In genomic region chr6:100918152-100918551, GRCh38 we compare ENCODE assay signal across 28 cellular contexts.
"Had no signal": no experiment of that assay in that cellular context is flagged by ENCODE, and none has a peak within 500 bp of the region (broad histone marks: within the 10 kb centered on the region; RNA-seq: fewer than 3 reads in every experiment).

No MANE protein-coding gene starts in this region.

- H3K27ac ChIP-seq: ascending aorta, breast epithelium, cardiac muscle cell, colonic mucosa, heart left ventricle, WERI-Rb-1 had no signal

- H3K27ac Mint-ChIP-seq: activated B cell treated with CpG ODN at 0.5 μM for 24 hours; activated CD4-positive, alpha-beta memory T cell treated with anti-CD3 and anti-CD28 coated beads, Interleukin-2, amount 10 ng/mL, durations not matched to agents 7 days and 5 days; activated CD4-positive, alpha-beta T cell treated with anti-CD3 and anti-CD28 coated beads, Interleukin-2, amount 10 ng/mL, durations not matched to agents 7 days and 5 days; activated naive CD4-positive, alpha-beta T cell treated with anti-CD3 and anti-CD28 coated beads for 36 hours; activated naive CD8-positive, alpha-beta T cell; activated T-helper 2 cell treated with anti-CD3 and anti-CD28 coated beads, Interferon-gamma antibody, Interleukin-2, Interleukin-4, amounts not matched to agents 10 μg/mL and 5 μg/mL and 100 μg/mL, durations not matched to agents 14 hours and 24 hours and 36 hours; brain; T-helper 17 cell; T-helper 2 cell treated with Interferon-gamma antibody and Interleukin-4, amounts not matched to agents 5 μg/mL and 100 μg/mL, for 36 hours had no signal

- H3K36me3 ChIP-seq: ascending aorta, breast epithelium, cardiac muscle cell, colonic mucosa, heart left ventricle, WERI-Rb-1 had no signal

- H3K9me3 Mint-ChIP-seq: activated B cell treated with CpG ODN at 0.5 μM for 24 hours; activated CD4-positive, alpha-beta memory T cell treated with anti-CD3 and anti-CD28 coated beads, Interleukin-2, amount 10 ng/mL, durations not matched to agents 7 days and 5 days; activated CD4-positive, alpha-beta T cell treated with anti-CD3 and anti-CD28 coated beads, Interleukin-2, amount 10 ng/mL, durations not matched to agents 7 days and 5 days; activated naive CD4-positive, alpha-beta T cell treated with anti-CD3 and anti-CD28 coated beads for 36 hours; activated T-cell treated with anti-CD3 and anti-CD28 coated beads, Interleukin-2, amount 50 U/mL, for 4 hours; activated T-helper 2 cell treated with anti-CD3 and anti-CD28 coated beads, Interferon-gamma antibody, Interleukin-2, Interleukin-4, amounts not matched to agents 10 μg/mL and 5 μg/mL and 100 μg/mL, durations not matched to agents 14 hours and 24 hours and 36 hours; brain; T-helper 2 cell treated with Interferon-gamma antibody and Interleukin-4, amounts not matched to agents 5 μg/mL and 100 μg/mL, for 36 hours had no signal

- H3K4me3 Mint-ChIP-seq: activated B cell treated with CpG ODN at 0.5 μM for 24 hours; activated CD4-positive, alpha-beta memory T cell treated with anti-CD3 and anti-CD28 coated beads, Interleukin-2, amount 10 ng/mL, durations not matched to agents 7 days and 5 days; activated CD4-positive, alpha-beta T cell treated with anti-CD3 and anti-CD28 coated beads, Interleukin-2, amount 10 ng/mL, durations not matched to agents 7 days and 5 days; activated naive CD4-positive, alpha-beta T cell treated with anti-CD3 and anti-CD28 coated beads for 36 hours; activated naive CD8-positive, alpha-beta T cell; activated T-cell treated with anti-CD3 and anti-CD28 coated beads, Interleukin-2, amount 50 U/mL, for 4 hours; brain; T-helper 17 cell; T-helper 2 cell treated with Interferon-gamma antibody and Interleukin-4, amounts not matched to agents 5 μg/mL and 100 μg/mL, for 36 hours had no signal

- H3K36me3 Mint-ChIP-seq: activated naive CD8-positive, alpha-beta T cell; brain had no signal

- H3K4me1 Mint-ChIP-seq: activated B cell treated with CpG ODN at 0.5 μM for 24 hours; activated CD4-positive, alpha-beta memory T cell treated with anti-CD3 and anti-CD28 coated beads, Interleukin-2, amount 10 ng/mL, durations not matched to agents 7 days and 5 days; activated CD4-positive, alpha-beta T cell treated with anti-CD3 and anti-CD28 coated beads, Interleukin-2, amount 10 ng/mL, durations not matched to agents 7 days and 5 days; brain; T-helper 17 cell had no signal

- H3K4me3 ChIP-seq: ascending aorta, breast epithelium, cardiac muscle cell, colonic mucosa, heart left ventricle had no signal

- DNase-seq: activated B cell treated with CpG ODN at 0.5 μM for 24 hours; activated CD4-positive, alpha-beta memory T cell treated with anti-CD3 and anti-CD28 coated beads, Interleukin-2, amount 10 ng/mL, durations not matched to agents 7 days and 5 days; activated CD4-positive, alpha-beta T cell treated with anti-CD3 and anti-CD28 coated beads for 4 hours; activated CD4-positive, alpha-beta T cell treated with anti-CD3 and anti-CD28 coated beads, Interleukin-2, amount 10 ng/mL, durations not matched to agents 7 days and 5 days; activated CD4-positive, alpha-beta T cell treated with anti-CD3 and anti-CD28 coated beads, Interleukin-2, amount 50 U/mL, for 4 hours; activated CD8-positive, alpha-beta memory T cell treated with anti-CD3 and anti-CD28 coated beads, Interleukin-2, amount 50 U/mL, for 48 hours; activated effector memory CD4-positive, alpha-beta T cell treated with anti-CD3 and anti-CD28 coated beads, Interleukin-2, amount 50 U/mL, for 16 hours; activated naive CD4-positive, alpha-beta T cell treated with anti-CD3 and anti-CD28 coated beads for 36 hours; activated T-cell treated with anti-CD3 and anti-CD28 coated beads, Interleukin-2, amount 50 U/mL, for 4 hours; central memory CD4-positive, alpha-beta T cell; cerebellar nuclear complex; colonic mucosa; effector CD8-positive, alpha-beta T cell; foreskin fibroblast; heart left ventricle; T-helper 1 cell; T-helper 17 cell; T1000; WERI-Rb-1 had no signal

- H3K9me3 ChIP-seq: ascending aorta, breast epithelium, colonic mucosa, heart left ventricle had no signal

- ATAC-seq: activated CD4-positive, CD25-positive, alpha-beta regulatory T cell treated with anti-CD3 and anti-CD28 coated beads, Interleukin-2, amount 50 U/mL, for 24 hours; activated T-cell treated with anti-CD3 and anti-CD28 coated beads, Interleukin-2, amount 50 U/mL, for 4 hours; esophagus mucosa; heart left ventricle; T-helper 17 cell had no signal

- H3K4me1 ChIP-seq: ascending aorta, breast epithelium, colonic mucosa, heart left ventricle had no signal

- H3K27me3 Mint-ChIP-seq: brain had no signal

- H3K27me3 ChIP-seq: ascending aorta, breast epithelium, cardiac muscle cell, colonic mucosa, heart left ventricle had no signal
